ENCODE assay signal across 1 cellular context in genomic region chr4:112327950-112328349, GRCh38.
TF ChIP-seq lines count a peak whose summit lies in the region.

No MANE protein-coding gene starts in this region.

TF ChIP-seq in liver, 16 proteins besides CTCF, POLR2A, EP300 and RAD21:
- TF ChIP-seq REST (IDR thresholded peaks at IDR 0.05) (no peak), HNF4A (conservative IDR thresholded peaks at IDR 0.05) (no peak), YY1 (IDR thresholded peaks at IDR 0.05) (no peak), FOXA1 (IDR thresholded peaks at IDR 0.05) (no peak), RXRA (IDR thresholded peaks at IDR 0.05) (no peak), ATF3 (IDR thresholded peaks at IDR 0.05) (no peak), FOXA2 (IDR thresholded peaks at IDR 0.05) (no peak), HNF4G (IDR thresholded peaks at IDR 0.05) (no peak), SP1 (IDR thresholded peaks at IDR 0.05) (no peak), ZBTB33 (IDR thresholded peaks at IDR 0.05) (no peak), NR2F2 (IDR thresholded peaks at IDR 0.05) (no peak), JUND (IDR thresholded peaks at IDR 0.05) (no peak), MAX (IDR thresholded peaks at IDR 0.05) (no peak), TAF1 (conservative IDR thresholded peaks at IDR 0.05) (no peak), GABPA (IDR thresholded peaks at IDR 0.05 in 1 of 2, conservative IDR thresholded peaks at IDR 0.05 in 1 of 2) (no peak), EGR1 (IDR thresholded peaks at IDR 0.05; ENCODE audit: low read depth in 2 of 2) (no peak)
